Comparison of ENCODE assay signal across 8 cellular contexts in the genomic region with DNA sequence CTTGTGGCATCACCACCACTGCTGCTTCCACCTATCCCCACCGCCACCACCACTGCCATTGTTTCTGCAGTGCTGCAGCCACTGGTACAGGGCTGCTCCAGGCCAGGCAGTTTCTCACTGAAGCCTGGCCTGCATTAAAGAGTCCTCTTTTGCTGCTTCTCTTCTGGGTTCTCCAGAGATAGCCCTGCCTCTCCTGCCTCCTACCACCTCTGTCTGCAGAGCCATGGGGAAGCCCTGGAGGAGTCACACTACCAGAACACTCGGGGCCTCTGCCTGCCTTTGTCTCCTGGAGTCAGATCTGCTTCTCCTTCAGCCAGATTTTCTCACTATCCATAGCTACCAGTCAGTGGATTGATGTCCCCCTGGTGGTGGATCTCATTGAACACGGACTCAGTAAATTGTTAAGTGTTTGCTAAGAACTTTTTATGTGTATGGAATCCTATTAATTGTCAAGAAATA. TPM values are rescaled to one million over a fixed set of nuclear protein-coding genes. Genes with fewer than 3 reads are reported as not detected.
A peak's percentile ranks its signal among the peaks of the same experiment; 100 is the strongest.
DNase-seq lines count a peak whose midpoint lies in the region; ATAC-seq and TF ChIP-seq lines count a peak whose summit lies in the region.

No MANE protein-coding gene starts in this region.

- ATAC-seq in HG03460 (IDR thresholded peaks at IDR 0.05; ENCODE audit: unreplicated experiment): no peak

- WGBS in trophoblast cell (ENCODE audit: extremely low coverage, insufficient coverage, insufficient read length): no CpG with 5 or more reads among the region's 3 CpGs

- no peak overlapping the region for H3K4ac ChIP-seq in trophoblast cell (ENCODE audit: low read depth, low read length)

- H4K12ac ChIP-seq in trophoblast cell (ENCODE audit: low read depth, low read length): no peak overlapping the region

- H3K27me3 ChIP-seq in trophoblast cell (ENCODE audit: insufficient read depth, low read length): no peaks in the 10 kb centered on the region

- H3K18ac ChIP-seq in trophoblast cell (ENCODE audit: low read length): peak overlapping the region; percentile 3

- TF ChIP-seq CTCF in fibroblast of mammary gland (conservative IDR thresholded peaks at IDR 0.05; ENCODE audit: control insufficient read depth, insufficient read depth, low read depth, low read length): peak; percentile 64

- H4K91ac ChIP-seq in trophoblast cell (ENCODE audit: low read depth, low read length): no peak overlapping the region

- no peak overlapping the region for H3K14ac ChIP-seq in trophoblast cell (ENCODE audit: low read length)

- peak; percentile 5 for DNase-seq in stimulated activated CD4-positive, alpha-beta T cell treated with anti-CD3 and anti-CD28 coated beads, Interleukin-15, amount 100 ng/mL, for 24 hours
- no peak for DNase-seq in stimulated activated CD4-positive, alpha-beta T cell treated with anti-CD3 and anti-CD28 coated beads, Interleukin-2, amount 100 ng/mL, for 24 hours
- DNase-seq in RPMI7951 (ENCODE audit: low read depth): peak; percentile 75
- DNase-seq in fibroblast of mammary gland (ENCODE audit: low read depth): peak; percentile 84
- DNase-seq in trophoblast cell: peak; percentile 17 to 67
- DNase-seq in central memory CD4-positive, alpha-beta T cell: no peak
- DNase-seq in cerebellar nuclear complex (lab: John Stamatoyannopoulos, UW): no peak

- H2BK120ac ChIP-seq in trophoblast cell (ENCODE audit: insufficient read depth, low read length, poor library complexity): no peak overlapping the region

- H2BK12ac ChIP-seq in trophoblast cell (ENCODE audit: low read length): no peak overlapping the region

- H2BK5ac ChIP-seq in trophoblast cell (ENCODE audit: low read depth, low read length, poor library complexity): peak overlapping the region; percentile 27

- H2AK5ac ChIP-seq in trophoblast cell (ENCODE audit: low read length): no peak overlapping the region

- H3K27ac ChIP-seq in trophoblast cell (ENCODE audit: low read depth, low read length): no peak overlapping the region

- H3K23ac ChIP-seq in trophoblast cell (ENCODE audit: low read length): no peak overlapping the region

- H3K4me3 ChIP-seq in fibroblast of mammary gland (ENCODE audit: control insufficient read depth, low read depth, low read length) (no peak overlapping the region), trophoblast cell (ENCODE audit: low read depth, low read length) (no peak overlapping the region)

- H3K36me3 ChIP-seq in trophoblast cell (ENCODE audit: control insufficient read depth in 1 of 2, insufficient read depth in 2 of 2, low read length in 2 of 2): no peaks in the 10 kb centered on the region

- no peak overlapping the region for H3K4me2 ChIP-seq in trophoblast cell (ENCODE audit: low read length)

- no peaks in the 10 kb centered on the region for H3K79me2 ChIP-seq in trophoblast cell (ENCODE audit: control insufficient read depth, insufficient read depth, low read length, poor library complexity)

- no peak overlapping the region for H3K9ac ChIP-seq in trophoblast cell (ENCODE audit: low read length)

- no peak overlapping the region for H2AFZ ChIP-seq in trophoblast cell (ENCODE audit: insufficient read depth, low read length, poor library complexity)

- H3K9me3 ChIP-seq in trophoblast cell (ENCODE audit: insufficient read depth, low read depth, low read length): no peaks in the 10 kb centered on the region

- peak overlapping the region; percentile 23 for H4K8ac ChIP-seq in trophoblast cell (ENCODE audit: low read depth, low read length)

- H3K4me1 ChIP-seq in trophoblast cell (ENCODE audit: control insufficient read depth in 1 of 2, insufficient read depth in 2 of 2, low read length in 2 of 2): no peaks in the 10 kb centered on the region

- no peaks in the 10 kb centered on the region for H3K79me1 ChIP-seq in trophoblast cell (ENCODE audit: low read length)

RNA-seq across cellular contexts. Expression of gene DDAH1, which starts 37.7 kb away (rescaled TPM):
- total RNA-seq in RPMI7951 (2014; rRNA removed; shearing (Covaris generic)): 18.1 and 25.5 TPM in 2 replicates
- polyA plus RNA-seq in trophoblast cell (2013): 25.8 and 27.4 TPM in 2 replicates

Comparison
In these comparisons a context has a peak if more than half of its experiments do, and no peak if none do; other contexts are left out.
1. DNase-seq: peak in stimulated activated CD4-positive, alpha-beta T cell treated with anti-CD3 and anti-CD28 coated beads, Interleukin-15, amount 100 ng/mL, for 24 hours (single experiment), RPMI7951 (single experiment), fibroblast of mammary gland (single experiment) and trophoblast cell (2 of 2); none in stimulated activated CD4-positive, alpha-beta T cell treated with anti-CD3 and anti-CD28 coated beads, Interleukin-2, amount 100 ng/mL, for 24 hours (0 of 2), central memory CD4-positive, alpha-beta T cell (single experiment) and cerebellar nuclear complex (0 of 2).